Comparison of ENCODE assay signal across 22 cellular contexts in genomic region chr20:54339093-54339492, GRCh38.
DNase-seq lines count a peak whose midpoint lies in the region; ATAC-seq, FAIRE-seq and TF ChIP-seq lines count a peak whose summit lies in the region.
"Had no signal": no experiment of that assay in that cellular context is flagged by ENCODE, and none has a peak within 500 bp of the region (broad histone marks: within the 10 kb centered on the region; RNA-seq: fewer than 3 reads in every experiment).

No MANE protein-coding gene starts in this region.

- H3K4me3 ChIP-seq in BLaER1 (no peak overlapping the region), prostate gland (no peak overlapping the region)

- no peak overlapping the region for H3K27ac Mint-ChIP-seq in effector memory CD8-positive, alpha-beta T cell
- no peak overlapping the region for H3K27ac Mint-ChIP-seq in Calu3 (ENCODE audit: unreplicated experiment)
- H3K27ac Mint-ChIP-seq: H9, HFFc6 had no signal

- H3K4me2 ChIP-seq in BLaER1, result 0 out of 2 replicates have a peak overlapping the region, but pooled peaks have one; percentile 19

- peak; percentile 31 for FAIRE-seq in HTR-8/SVneo (lab: Jason Lieb, UNC)
- FAIRE-seq: D721Med had no signal

- H3K4me3 Mint-ChIP-seq in effector memory CD8-positive, alpha-beta T cell, result no peak overlapping the region
- H3K4me3 Mint-ChIP-seq in Calu3 (ENCODE audit: low read depth, unreplicated experiment), result no peak overlapping the region
- H3K4me3 Mint-ChIP-seq: CD14-positive monocyte, H9, HFFc6 had no signal

- H3K27ac ChIP-seq in BLaER1, result no peak overlapping the region
- no peak overlapping the region for H3K27ac ChIP-seq in prostate gland

- peaks cover 0 to 14% of the 10 kb centered on the region in 2 donors for H3K27me3 Mint-ChIP-seq in effector memory CD8-positive, alpha-beta T cell
- H3K27me3 Mint-ChIP-seq in Calu3 (ENCODE audit: unreplicated experiment), result no peaks in the 10 kb centered on the region

- H3K27me3 ChIP-seq in BLaER1, result no peaks in the 10 kb centered on the region
- no peaks in the 10 kb centered on the region for H3K27me3 ChIP-seq in prostate gland (replicated peaks; ENCODE audit: insufficient read depth)

- H3K9me3 ChIP-seq in BLaER1 (no peaks in the 10 kb centered on the region), prostate gland (no peaks in the 10 kb centered on the region)

- no peak overlapping the region for H3K9ac ChIP-seq in BLaER1

- WGBS in prostate gland, result 80% methylated on average over 7 of the region's 7 CpGs

- TF ChIP-seq POLR2A in prostate gland (IDR thresholded peaks at IDR 0.05), result no peak

- peak; percentile 2 for DNase-seq in NOMO-1 treated with dmso at 0.1 percent for 144 hours (lab: John Stamatoyannopoulos, UW; ENCODE audit: unreplicated experiment)
- DNase-seq in NOMO-1 treated with DMSO at 0.1 percent for 48 hours (lab: John Stamatoyannopoulos, UW; ENCODE audit: unreplicated experiment), result no peak
- DNase-seq in HTR-8/SVneo (ENCODE audit: insufficient read length, low spot score), result no peak
- DNase-seq in UCSD-AML1 (lab: John Stamatoyannopoulos, UW; ENCODE audit: unreplicated experiment), result peak; percentile 48
- no peak for DNase-seq in prostate gland (ENCODE audit: low spot score)
- no peak for DNase-seq in effector memory CD8-positive, alpha-beta T cell
- DNase-seq in Calu3, result no peak
- DNase-seq: 8988T, H9, HFFc6, KBM-7, MM.1S, NCI-H1105, NCI-H2029 treated with DMSO at 0.1 percent for 48 hours, NCI-H2171, NCI-H345, NCI-H524 treated with DMSO at 0.1 percent for 48 hours, NCI-H82, SIG-M5 had no signal

- TF ChIP-seq CTCF in prostate gland (IDR thresholded peaks at IDR 0.05) (no peak), Calu3 (IDR thresholded peaks at IDR 0.05; ENCODE audit: unreplicated experiment) (no peak)

- H3K36me3 ChIP-seq in BLaER1 (no peaks in the 10 kb centered on the region), prostate gland (no peaks in the 10 kb centered on the region)

- H3K4me1 Mint-ChIP-seq in effector memory CD8-positive, alpha-beta T cell (ENCODE audit: low read depth in 2 of 2), result no peaks in the 10 kb centered on the region
- H3K4me1 Mint-ChIP-seq in Calu3 (ENCODE audit: low read depth, unreplicated experiment), result peaks cover 46% of the 10 kb centered on the region
- H3K4me1 Mint-ChIP-seq: CD14-positive monocyte had no signal

- BruUV-seq in Calu3 (replicated peaks; lab: Mats Ljungman, UMichigan), result no TSS peak

- ATAC-seq in effector memory CD8-positive, alpha-beta T cell (replicated peaks), result no peak

- no peaks in the 10 kb centered on the region for H4K20me1 ChIP-seq in BLaER1

- CTCF ChIA-PET in Calu3 (lab: Charles Lee), result interaction anchor here (0.6 kb wide), 1 partner anchor 352 kb away, joined by 3 read pairs; no protein-coding TSS in a partner anchor

- H3K4me1 ChIP-seq in BLaER1 (peaks cover 7% of the 10 kb centered on the region), prostate gland (replicated peaks) (no peaks in the 10 kb centered on the region)

- H3K9me3 Mint-ChIP-seq in effector memory CD8-positive, alpha-beta T cell, result peaks cover 0 to 2% of the 10 kb centered on the region in 2 donors
- H3K9me3 Mint-ChIP-seq in Calu3 (ENCODE audit: low read depth, unreplicated experiment), result peaks cover 2% of the 10 kb centered on the region
- H3K9me3 Mint-ChIP-seq: H9, HFFc6 had no signal

- intact Hi-C loops in prostate gland (cut with DNase I) (no loop called here), Calu3 (cut with micrococcal nuclease; ENCODE audit: unreplicated experiment) (no loop called here)

- H3K36me3 Mint-ChIP-seq in effector memory CD8-positive, alpha-beta T cell (ENCODE audit: insufficient read depth), result no peaks in the 10 kb centered on the region
- H3K36me3 Mint-ChIP-seq in Calu3 (ENCODE audit: insufficient read depth, unreplicated experiment), result peaks cover 3% of the 10 kb centered on the region
- H3K36me3 Mint-ChIP-seq: CD14-positive monocyte had no signal

Comparison
In these comparisons a context has a peak if more than half of its experiments do, and no peak if none do; other contexts are left out.
1. DNase-seq: peak in NOMO-1 treated with dmso at 0.1 percent for 144 hours (single experiment) and UCSD-AML1 (single experiment); none in NOMO-1 treated with DMSO at 0.1 percent for 48 hours (single experiment), HTR-8/SVneo (single experiment), prostate gland (single experiment), effector memory CD8-positive, alpha-beta T cell (0 of 3) and Calu3 (single experiment).